Comparison of ENCODE assay signal across 1 cellular context in genomic region chr17:61002316-61002736, GRCh38.
TF ChIP-seq lines count a peak whose summit lies in the region.

No MANE protein-coding gene starts in this region.

TF ChIP-seq in GM23338, 12 proteins besides CTCF, POLR2A, EP300 and RAD21 (continued from another document):
- no peak for TF ChIP-seq STAT1 (IDR thresholded peaks at IDR 0.05; ENCODE audit: unreplicated experiment)
- no peak for TF ChIP-seq ZNF462 (CRISPR knock-in tag; IDR thresholded peaks at IDR 0.05)
TF ChIP-seq in GM23338: peak in this region for 0.
